In genomic region chr7:98352621-98353020, GRCh38 we compare ENCODE assay signal across 12 cellular contexts. TPM values are rescaled to one million over a fixed set of nuclear protein-coding genes. Genes with fewer than 3 reads are reported as not detected.
DNase-seq lines count a peak whose midpoint lies in the region; ATAC-seq and TF ChIP-seq lines count a peak whose summit lies in the region.
"Had no signal": no experiment of that assay in that cellular context is flagged by ENCODE, and none has a peak within 500 bp of the region (broad histone marks: within the 10 kb centered on the region; RNA-seq: fewer than 3 reads in every experiment).

No MANE protein-coding gene starts in this region.

- H3K4me3 Mint-ChIP-seq in glutamatergic neuron (ENCODE audit: unreplicated experiment): no peak overlapping the region

- TF ChIP-seq CTCF in WERI-Rb-1 (IDR thresholded peaks at IDR 0.05; ENCODE audit: low read depth, low read length): no peak
- TF ChIP-seq CTCF in glutamatergic neuron (IDR thresholded peaks at IDR 0.05; ENCODE audit: partially characterized antibody, unreplicated experiment): no peak

- no peaks in the 10 kb centered on the region for H3K36me3 Mint-ChIP-seq in glutamatergic neuron (ENCODE audit: unreplicated experiment)

- peaks cover 28% of the 10 kb centered on the region for H3K4me1 ChIP-seq in SJCRH30
- H3K4me1 ChIP-seq: ascending aorta had no signal

- peaks cover 4% of the 10 kb centered on the region for H3K9me3 Mint-ChIP-seq in glutamatergic neuron (ENCODE audit: unreplicated experiment)

- H3K9me3 ChIP-seq in SJCRH30 (replicated peaks) (no peaks in the 10 kb centered on the region), WERI-Rb-1 (ENCODE audit: severe bottlenecking) (no peaks in the 10 kb centered on the region)
- H3K9me3 ChIP-seq: ascending aorta had no signal

- H3K27ac ChIP-seq in SJCRH30 (peak overlapping the region; percentile 33), WERI-Rb-1 (no peak overlapping the region)
- H3K27ac ChIP-seq: ascending aorta, heart left ventricle had no signal

- H3K36me3 ChIP-seq in SJCRH30 (peaks cover 2% of the 10 kb centered on the region; the same call in 1 of the 2 replicates), WERI-Rb-1 (peaks cover 12% of the 10 kb centered on the region)
- H3K36me3 ChIP-seq: ascending aorta, heart left ventricle had no signal

- H3K4me1 Mint-ChIP-seq in glutamatergic neuron (ENCODE audit: low read depth, unreplicated experiment): peaks cover 2% of the 10 kb centered on the region

- DNase-seq in NOMO-1 treated with DMSO at 0.1 percent for 48 hours (lab: John Stamatoyannopoulos, UW; ENCODE audit: unreplicated experiment) (peak; percentile 8), NOMO-1 treated with dmso at 0.1 percent for 144 hours (lab: John Stamatoyannopoulos, UW; ENCODE audit: unreplicated experiment) (no peak), SJCRH30 (peak in 1 of 2 experiments; percentile 22), fibroblast of the conjunctiva (ENCODE audit: low read depth) (peak; percentile 67), WERI-Rb-1 (no peak), glutamatergic neuron (no peak), hypothalamus (lab: John Stamatoyannopoulos, UW) (no peak)
- DNase-seq: activated CD8-positive, alpha-beta memory T cell treated with anti-CD3 and anti-CD28 coated beads for 24 hours; heart left ventricle; substantia nigra had no signal

- H3K27me3 Mint-ChIP-seq in glutamatergic neuron (ENCODE audit: unreplicated experiment): no peaks in the 10 kb centered on the region

- no peak overlapping the region for H3K27ac Mint-ChIP-seq in glutamatergic neuron (ENCODE audit: unreplicated experiment)

- H3K4me3 ChIP-seq in SJCRH30: no peak overlapping the region
- H3K4me3 ChIP-seq in WERI-Rb-1 (ENCODE audit: low read depth, low read length): no peak overlapping the region
- H3K4me3 ChIP-seq: ascending aorta, heart left ventricle had no signal

- no peak for ATAC-seq in HG03108 (IDR thresholded peaks at IDR 0.05; ENCODE audit: unreplicated experiment)
- ATAC-seq: heart left ventricle had no signal

- H3K27me3 ChIP-seq in SJCRH30: no peaks in the 10 kb centered on the region
- no peaks in the 10 kb centered on the region for H3K27me3 ChIP-seq in WERI-Rb-1 (ENCODE audit: insufficient read depth, low read depth, severe bottlenecking)
- H3K27me3 ChIP-seq: ascending aorta, heart left ventricle had no signal

RNA-seq across cellular contexts. Expression of gene BAIAP2L1, which starts 48.3 kb away (rescaled TPM):
- total RNA-seq in SJCRH30 (2014; rRNA removed; shearing (Covaris generic)): 20.8 and 21.7 TPM in 2 replicates
- 0.66 TPM for total RNA-seq in glutamatergic neuron (ENCODE audit: unreplicated experiment)

Comparison
In these comparisons a context has a peak if more than half of its experiments do, and no peak if none do; other contexts are left out.
1. DNase-seq: peak in NOMO-1 treated with DMSO at 0.1 percent for 48 hours (single experiment) and fibroblast of the conjunctiva (single experiment); none in NOMO-1 treated with dmso at 0.1 percent for 144 hours (single experiment), WERI-Rb-1 (single experiment), glutamatergic neuron (single experiment) and hypothalamus (0 of 51).
2. RNA of gene BAIAP2L1, which starts 48.3 kb away (total RNA-seq): 20.8 to 21.7 TPM in SJCRH30; 0.66 TPM in glutamatergic neuron (single experiment); every median in the first group is over 10 times any median in the second.